1 cellular context compared by ENCODE assay signal in the genomic region with DNA sequence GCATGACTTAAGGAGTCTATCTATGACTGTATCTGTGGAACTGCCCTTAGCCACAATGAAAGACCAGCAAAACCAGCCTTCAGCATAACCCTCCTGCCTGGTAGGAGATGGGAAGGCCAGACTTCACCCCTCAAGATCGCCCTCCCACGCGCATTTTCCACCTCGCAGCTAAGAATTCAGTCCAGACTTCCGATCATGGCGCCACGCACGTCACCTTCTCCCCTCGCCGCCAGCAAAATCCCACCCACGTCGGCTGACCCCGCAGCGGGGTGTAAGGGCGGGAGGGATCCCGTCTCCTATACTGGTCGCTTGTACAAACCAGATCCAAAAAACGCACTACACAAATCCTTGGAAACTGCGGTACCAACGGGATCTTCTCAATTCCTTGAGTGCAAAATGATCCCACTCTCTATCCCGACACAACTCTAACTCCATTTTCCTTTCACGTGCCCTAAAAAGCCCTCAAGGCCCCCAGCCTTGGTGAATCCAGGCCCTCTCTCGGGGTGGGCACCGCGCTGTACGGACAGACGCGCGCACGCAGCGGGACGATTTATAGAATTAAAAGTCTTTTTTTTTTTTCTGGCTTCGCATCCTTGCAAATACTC.
TF ChIP-seq lines count a peak whose summit lies in the region.

No MANE protein-coding gene starts in this region.

TF ChIP-seq in HepG2, 621 proteins besides CTCF, POLR2A, EP300 and RAD21 (continued from another document and continues in another):
- TF ChIP-seq, protein P1, sequence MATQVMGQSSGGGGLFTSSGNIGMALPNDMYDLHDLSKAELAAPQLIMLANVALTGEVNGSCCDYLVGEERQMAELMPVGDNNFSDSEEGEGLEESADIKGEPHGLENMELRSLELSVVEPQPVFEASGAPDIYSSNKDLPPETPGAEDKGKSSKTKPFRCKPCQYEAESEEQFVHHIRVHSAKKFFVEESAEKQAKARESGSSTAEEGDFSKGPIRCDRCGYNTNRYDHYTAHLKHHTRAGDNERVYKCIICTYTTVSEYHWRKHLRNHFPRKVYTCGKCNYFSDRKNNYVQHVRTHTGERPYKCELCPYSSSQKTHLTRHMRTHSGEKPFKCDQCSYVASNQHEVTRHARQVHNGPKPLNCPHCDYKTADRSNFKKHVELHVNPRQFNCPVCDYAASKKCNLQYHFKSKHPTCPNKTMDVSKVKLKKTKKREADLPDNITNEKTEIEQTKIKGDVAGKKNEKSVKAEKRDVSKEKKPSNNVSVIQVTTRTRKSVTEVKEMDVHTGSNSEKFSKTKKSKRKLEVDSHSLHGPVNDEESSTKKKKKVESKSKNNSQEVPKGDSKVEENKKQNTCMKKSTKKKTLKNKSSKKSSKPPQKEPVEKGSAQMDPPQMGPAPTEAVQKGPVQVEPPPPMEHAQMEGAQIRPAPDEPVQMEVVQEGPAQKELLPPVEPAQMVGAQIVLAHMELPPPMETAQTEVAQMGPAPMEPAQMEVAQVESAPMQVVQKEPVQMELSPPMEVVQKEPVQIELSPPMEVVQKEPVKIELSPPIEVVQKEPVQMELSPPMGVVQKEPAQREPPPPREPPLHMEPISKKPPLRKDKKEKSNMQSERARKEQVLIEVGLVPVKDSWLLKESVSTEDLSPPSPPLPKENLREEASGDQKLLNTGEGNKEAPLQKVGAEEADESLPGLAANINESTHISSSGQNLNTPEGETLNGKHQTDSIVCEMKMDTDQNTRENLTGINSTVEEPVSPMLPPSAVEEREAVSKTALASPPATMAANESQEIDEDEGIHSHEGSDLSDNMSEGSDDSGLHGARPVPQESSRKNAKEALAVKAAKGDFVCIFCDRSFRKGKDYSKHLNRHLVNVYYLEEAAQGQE (IDR thresholded peaks at IDR 0.05; ENCODE audit: borderline replicate concordance in 1 of 2, low read depth in 1 of 2, low read length in 2 of 2), result no peak
- TF ChIP-seq SALL2 (CRISPR knock-in tag; IDR thresholded peaks at IDR 0.05) (no peak), KDM4B (CRISPR knock-in tag; IDR thresholded peaks at IDR 0.05) (peak; percentile 17; the same call in 1 of the 2 replicates), ZNF883 (CRISPR knock-in tag; IDR thresholded peaks at IDR 0.05; ENCODE audit: not compliant biosample characterization) (peak; percentile 63), ZNF274 (CRISPR knock-in tag; IDR thresholded peaks at IDR 0.05) (peak; percentile 88; the same call in 1 of the 2 replicates), ARID2 (CRISPR knock-in tag; IDR thresholded peaks at IDR 0.05; ENCODE audit: borderline replicate concordance) (no peak), ZBTB38 (CRISPR knock-in tag; IDR thresholded peaks at IDR 0.05) (peak; percentile 12; the same call in 1 of the 2 replicates), ZNF205 (CRISPR knock-in tag; IDR thresholded peaks at IDR 0.05) (no peak), PPARG (CRISPR knock-in tag; conservative IDR thresholded peaks at IDR 0.05) (no peak), ATF7 (IDR thresholded peaks at IDR 0.05) (no peak), ATF7 (CRISPR knock-in tag; IDR thresholded peaks at IDR 0.05) (peak; percentile 38; the same call in 1 of the 2 replicates), YY1 (IDR thresholded peaks at IDR 0.05; ENCODE audit: insufficient read depth, insufficient replicate concordance, low read depth, low read length) (peak; percentile 68), ZNF337 (CRISPR knock-in tag; IDR thresholded peaks at IDR 0.05; ENCODE audit: borderline replicate concordance, low read depth) (0 out of 2 replicates have a peak, but pooled peaks have one; percentile 50), ZNF709 (CRISPR knock-in tag; IDR thresholded peaks at IDR 0.05) (peak; percentile 34; the same call in 1 of the 2 replicates), ZBTB7A (CRISPR knock-in tag; IDR thresholded peaks at IDR 0.05) (peak; percentile 81; the same call in 1 of the 2 replicates), ZNF775 (CRISPR knock-in tag; IDR thresholded peaks at IDR 0.05; ENCODE audit: borderline replicate concordance) (0 out of 2 replicates have a peak, but pooled peaks have one; percentile 79), HOXA5 (CRISPR knock-in tag; IDR thresholded peaks at IDR 0.05) (no peak), SMARCE1 (IDR thresholded peaks at IDR 0.05; ENCODE audit: borderline replicate concordance) (no peak), PHF8 (CRISPR knock-in tag; IDR thresholded peaks at IDR 0.05) (peak; percentile 63), JUNB (CRISPR knock-in tag; IDR thresholded peaks at IDR 0.05; ENCODE audit: borderline replicate concordance) (no peak), NKX3-1 (CRISPR knock-in tag; IDR thresholded peaks at IDR 0.05) (no peak), ESRRA (CRISPR knock-in tag; IDR thresholded peaks at IDR 0.05; ENCODE audit: low read depth) (no peak), ASH2L (IDR thresholded peaks at IDR 0.05; ENCODE audit: insufficient read length, low read depth, low read length) (peak; percentile 64), MAZ (IDR thresholded peaks at IDR 0.05; ENCODE audit: borderline replicate concordance, low read depth, low read length) (no peak), MAZ (CRISPR knock-in tag; IDR thresholded peaks at IDR 0.05; ENCODE audit: low read depth) (no peak), RARA (CRISPR knock-in tag; IDR thresholded peaks at IDR 0.05) (no peak), ZNF33B (CRISPR knock-in tag; IDR thresholded peaks at IDR 0.05) (peak; percentile 86; the same call in 1 of the 2 replicates)
- TF ChIP-seq, protein P2, sequence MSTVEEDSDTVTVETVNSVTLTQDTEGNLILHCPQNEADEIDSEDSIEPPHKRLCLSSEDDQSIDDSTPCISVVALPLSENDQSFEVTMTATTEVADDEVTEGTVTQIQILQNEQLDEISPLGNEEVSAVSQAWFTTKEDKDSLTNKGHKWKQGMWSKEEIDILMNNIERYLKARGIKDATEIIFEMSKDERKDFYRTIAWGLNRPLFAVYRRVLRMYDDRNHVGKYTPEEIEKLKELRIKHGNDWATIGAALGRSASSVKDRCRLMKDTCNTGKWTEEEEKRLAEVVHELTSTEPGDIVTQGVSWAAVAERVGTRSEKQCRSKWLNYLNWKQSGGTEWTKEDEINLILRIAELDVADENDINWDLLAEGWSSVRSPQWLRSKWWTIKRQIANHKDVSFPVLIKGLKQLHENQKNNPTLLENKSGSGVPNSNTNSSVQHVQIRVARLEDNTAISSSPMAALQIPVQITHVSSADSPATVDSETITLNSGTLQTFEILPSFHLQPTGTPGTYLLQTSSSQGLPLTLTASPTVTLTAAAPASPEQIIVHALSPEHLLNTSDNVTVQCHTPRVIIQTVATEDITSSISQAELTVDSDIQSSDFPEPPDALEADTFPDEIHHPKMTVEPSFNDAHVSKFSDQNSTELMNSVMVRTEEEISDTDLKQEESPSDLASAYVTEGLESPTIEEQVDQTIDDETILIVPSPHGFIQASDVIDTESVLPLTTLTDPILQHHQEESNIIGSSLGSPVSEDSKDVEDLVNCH (CRISPR knock-in tag; IDR thresholded peaks at IDR 0.05), result no peak
- TF ChIP-seq, protein P3, sequence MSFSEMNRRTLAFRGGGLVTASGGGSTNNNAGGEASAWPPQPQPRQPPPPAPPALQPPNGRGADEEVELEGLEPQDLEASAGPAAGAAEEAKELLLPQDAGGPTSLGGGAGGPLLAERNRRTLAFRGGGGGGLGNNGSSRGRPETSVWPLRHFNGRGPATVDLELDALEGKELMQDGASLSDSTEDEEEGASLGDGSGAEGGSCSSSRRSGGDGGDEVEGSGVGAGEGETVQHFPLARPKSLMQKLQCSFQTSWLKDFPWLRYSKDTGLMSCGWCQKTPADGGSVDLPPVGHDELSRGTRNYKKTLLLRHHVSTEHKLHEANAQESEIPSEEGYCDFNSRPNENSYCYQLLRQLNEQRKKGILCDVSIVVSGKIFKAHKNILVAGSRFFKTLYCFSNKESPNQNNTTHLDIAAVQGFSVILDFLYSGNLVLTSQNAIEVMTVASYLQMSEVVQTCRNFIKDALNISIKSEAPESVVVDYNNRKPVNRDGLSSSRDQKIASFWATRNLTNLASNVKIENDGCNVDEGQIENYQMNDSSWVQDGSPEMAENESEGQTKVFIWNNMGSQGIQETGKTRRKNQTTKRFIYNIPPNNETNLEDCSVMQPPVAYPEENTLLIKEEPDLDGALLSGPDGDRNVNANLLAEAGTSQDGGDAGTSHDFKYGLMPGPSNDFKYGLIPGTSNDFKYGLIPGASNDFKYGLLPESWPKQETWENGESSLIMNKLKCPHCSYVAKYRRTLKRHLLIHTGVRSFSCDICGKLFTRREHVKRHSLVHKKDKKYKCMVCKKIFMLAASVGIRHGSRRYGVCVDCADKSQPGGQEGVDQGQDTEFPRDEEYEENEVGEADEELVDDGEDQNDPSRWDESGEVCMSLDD (CRISPR knock-in tag; IDR thresholded peaks at IDR 0.05; ENCODE audit: borderline replicate concordance), result 0 out of 2 replicates have a peak, but pooled peaks have one; percentile 44
- TF ChIP-seq, protein P4, sequence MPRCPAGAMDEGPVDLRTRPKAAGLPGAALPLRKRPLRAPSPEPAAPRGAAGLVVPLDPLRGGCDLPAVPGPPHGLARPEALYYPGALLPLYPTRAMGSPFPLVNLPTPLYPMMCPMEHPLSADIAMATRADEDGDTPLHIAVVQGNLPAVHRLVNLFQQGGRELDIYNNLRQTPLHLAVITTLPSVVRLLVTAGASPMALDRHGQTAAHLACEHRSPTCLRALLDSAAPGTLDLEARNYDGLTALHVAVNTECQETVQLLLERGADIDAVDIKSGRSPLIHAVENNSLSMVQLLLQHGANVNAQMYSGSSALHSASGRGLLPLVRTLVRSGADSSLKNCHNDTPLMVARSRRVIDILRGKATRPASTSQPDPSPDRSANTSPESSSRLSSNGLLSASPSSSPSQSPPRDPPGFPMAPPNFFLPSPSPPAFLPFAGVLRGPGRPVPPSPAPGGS (CRISPR knock-in tag; IDR thresholded peaks at IDR 0.05), result peak; percentile 54; the same call in 1 of the 2 replicates
- TF ChIP-seq, protein P5, sequence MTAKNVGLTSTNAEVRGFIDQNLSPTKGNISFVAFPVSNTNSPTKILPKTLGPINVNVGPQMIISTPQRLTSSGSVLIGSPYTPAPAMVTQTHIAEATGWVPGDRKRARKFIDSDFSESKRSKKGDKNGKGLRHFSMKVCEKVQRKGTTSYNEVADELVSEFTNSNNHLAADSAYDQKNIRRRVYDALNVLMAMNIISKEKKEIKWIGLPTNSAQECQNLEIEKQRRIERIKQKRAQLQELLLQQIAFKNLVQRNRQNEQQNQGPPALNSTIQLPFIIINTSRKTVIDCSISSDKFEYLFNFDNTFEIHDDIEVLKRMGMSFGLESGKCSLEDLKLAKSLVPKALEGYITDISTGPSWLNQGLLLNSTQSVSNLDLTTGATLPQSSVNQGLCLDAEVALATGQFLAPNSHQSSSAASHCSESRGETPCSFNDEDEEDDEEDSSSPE (CRISPR knock-in tag; IDR thresholded peaks at IDR 0.05), result peak; percentile 12; the same call in 1 of the 2 replicates
- TF ChIP-seq, protein P6, sequence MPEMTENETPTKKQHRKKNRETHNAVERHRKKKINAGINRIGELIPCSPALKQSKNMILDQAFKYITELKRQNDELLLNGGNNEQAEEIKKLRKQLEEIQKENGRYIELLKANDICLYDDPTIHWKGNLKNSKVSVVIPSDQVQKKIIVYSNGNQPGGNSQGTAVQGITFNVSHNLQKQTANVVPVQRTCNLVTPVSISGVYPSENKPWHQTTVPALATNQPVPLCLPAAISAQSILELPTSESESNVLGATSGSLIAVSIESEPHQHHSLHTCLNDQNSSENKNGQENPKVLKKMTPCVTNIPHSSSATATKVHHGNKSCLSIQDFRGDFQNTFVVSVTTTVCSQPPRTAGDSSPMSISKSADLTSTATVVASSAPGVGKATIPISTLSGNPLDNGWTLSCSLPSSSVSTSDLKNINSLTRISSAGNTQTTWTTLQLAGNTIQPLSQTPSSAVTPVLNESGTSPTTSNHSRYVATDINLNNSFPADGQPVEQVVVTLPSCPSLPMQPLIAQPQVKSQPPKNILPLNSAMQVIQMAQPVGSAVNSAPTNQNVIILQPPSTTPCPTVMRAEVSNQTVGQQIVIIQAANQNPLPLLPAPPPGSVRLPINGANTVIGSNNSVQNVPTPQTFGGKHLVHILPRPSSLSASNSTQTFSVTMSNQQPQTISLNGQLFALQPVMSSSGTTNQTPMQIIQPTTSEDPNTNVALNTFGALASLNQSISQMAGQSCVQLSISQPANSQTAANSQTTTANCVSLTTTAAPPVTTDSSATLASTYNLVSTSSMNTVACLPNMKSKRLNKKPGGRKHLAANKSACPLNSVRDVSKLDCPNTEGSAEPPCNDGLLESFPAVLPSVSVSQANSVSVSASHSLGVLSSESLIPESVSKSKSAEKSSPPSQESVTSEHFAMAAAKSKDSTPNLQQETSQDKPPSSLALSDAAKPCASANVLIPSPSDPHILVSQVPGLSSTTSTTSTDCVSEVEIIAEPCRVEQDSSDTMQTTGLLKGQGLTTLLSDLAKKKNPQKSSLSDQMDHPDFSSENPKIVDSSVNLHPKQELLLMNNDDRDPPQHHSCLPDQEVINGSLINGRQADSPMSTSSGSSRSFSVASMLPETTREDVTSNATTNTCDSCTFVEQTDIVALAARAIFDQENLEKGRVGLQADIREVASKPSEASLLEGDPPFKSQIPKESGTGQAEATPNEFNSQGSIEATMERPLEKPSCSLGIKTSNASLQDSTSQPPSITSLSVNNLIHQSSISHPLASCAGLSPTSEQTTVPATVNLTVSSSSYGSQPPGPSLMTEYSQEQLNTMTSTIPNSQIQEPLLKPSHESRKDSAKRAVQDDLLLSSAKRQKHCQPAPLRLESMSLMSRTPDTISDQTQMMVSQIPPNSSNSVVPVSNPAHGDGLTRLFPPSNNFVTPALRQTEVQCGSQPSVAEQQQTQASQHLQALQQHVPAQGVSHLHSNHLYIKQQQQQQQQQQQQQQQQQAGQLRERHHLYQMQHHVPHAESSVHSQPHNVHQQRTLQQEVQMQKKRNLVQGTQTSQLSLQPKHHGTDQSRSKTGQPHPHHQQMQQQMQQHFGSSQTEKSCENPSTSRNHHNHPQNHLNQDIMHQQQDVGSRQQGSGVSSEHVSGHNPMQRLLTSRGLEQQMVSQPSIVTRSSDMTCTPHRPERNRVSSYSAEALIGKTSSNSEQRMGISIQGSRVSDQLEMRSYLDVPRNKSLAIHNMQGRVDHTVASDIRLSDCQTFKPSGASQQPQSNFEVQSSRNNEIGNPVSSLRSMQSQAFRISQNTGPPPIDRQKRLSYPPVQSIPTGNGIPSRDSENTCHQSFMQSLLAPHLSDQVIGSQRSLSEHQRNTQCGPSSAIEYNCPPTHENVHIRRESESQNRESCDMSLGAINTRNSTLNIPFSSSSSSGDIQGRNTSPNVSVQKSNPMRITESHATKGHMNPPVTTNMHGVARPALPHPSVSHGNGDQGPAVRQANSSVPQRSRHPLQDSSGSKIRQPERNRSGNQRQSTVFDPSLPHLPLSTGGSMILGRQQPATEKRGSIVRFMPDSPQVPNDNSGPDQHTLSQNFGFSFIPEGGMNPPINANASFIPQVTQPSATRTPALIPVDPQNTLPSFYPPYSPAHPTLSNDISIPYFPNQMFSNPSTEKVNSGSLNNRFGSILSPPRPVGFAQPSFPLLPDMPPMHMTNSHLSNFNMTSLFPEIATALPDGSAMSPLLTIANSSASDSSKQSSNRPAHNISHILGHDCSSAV (CRISPR knock-in tag; IDR thresholded peaks at IDR 0.05; ENCODE audit: borderline replicate concordance), result no peak
- TF ChIP-seq, protein P7, sequence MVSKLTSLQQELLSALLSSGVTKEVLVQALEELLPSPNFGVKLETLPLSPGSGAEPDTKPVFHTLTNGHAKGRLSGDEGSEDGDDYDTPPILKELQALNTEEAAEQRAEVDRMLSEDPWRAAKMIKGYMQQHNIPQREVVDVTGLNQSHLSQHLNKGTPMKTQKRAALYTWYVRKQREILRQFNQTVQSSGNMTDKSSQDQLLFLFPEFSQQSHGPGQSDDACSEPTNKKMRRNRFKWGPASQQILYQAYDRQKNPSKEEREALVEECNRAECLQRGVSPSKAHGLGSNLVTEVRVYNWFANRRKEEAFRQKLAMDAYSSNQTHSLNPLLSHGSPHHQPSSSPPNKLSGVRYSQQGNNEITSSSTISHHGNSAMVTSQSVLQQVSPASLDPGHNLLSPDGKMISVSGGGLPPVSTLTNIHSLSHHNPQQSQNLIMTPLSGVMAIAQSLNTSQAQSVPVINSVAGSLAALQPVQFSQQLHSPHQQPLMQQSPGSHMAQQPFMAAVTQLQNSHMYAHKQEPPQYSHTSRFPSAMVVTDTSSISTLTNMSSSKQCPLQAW (CRISPR knock-in tag; IDR thresholded peaks at IDR 0.05), result 0 out of 2 replicates have a peak, but pooled peaks have one; percentile 43
